In the genomic region with DNA sequence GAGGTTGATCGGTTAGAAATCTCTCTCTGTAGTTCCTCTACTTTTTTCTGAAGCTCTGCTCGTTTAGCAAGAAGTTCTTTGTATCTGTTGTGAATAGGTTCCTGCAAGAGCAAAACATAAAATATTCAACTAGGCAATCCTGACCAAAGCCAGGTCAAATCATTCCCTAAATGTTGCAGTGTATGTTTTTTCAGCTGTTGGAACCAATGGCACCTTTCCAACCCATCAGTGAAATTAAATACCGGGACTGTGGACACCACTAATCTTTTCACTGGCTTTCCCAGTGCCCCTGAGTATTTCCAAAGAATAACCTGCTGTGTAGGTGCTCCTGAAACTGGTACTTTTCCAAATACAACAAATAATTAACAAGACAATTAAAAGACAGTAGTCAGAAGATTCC, we compare ENCODE assay signal across 14 cellular contexts. TPM values are rescaled to one million over a fixed set of nuclear protein-coding genes. Genes with fewer than 3 reads are reported as not detected.
DNase-seq lines count a peak whose midpoint lies in the region; ATAC-seq and TF ChIP-seq lines count a peak whose summit lies in the region.
"Had no signal": no experiment of that assay in that cellular context is flagged by ENCODE, and none has a peak within 500 bp of the region (broad histone marks: within the 10 kb centered on the region; RNA-seq: fewer than 3 reads in every experiment).

No MANE protein-coding gene starts in this region.

- no peaks in the 10 kb centered on the region for H3K79me2 ChIP-seq in fibroblast of lung (ENCODE audit: control insufficient read depth, insufficient read depth, low read length)

- intact Hi-C loops in vagina (cut with DNase I): no loop called here

- TF ChIP-seq POLR2A in vagina (IDR thresholded peaks at IDR 0.05): no peak

- no peaks in the 10 kb centered on the region for H4K20me1 ChIP-seq in fibroblast of lung (ENCODE audit: control insufficient read depth, extremely low read depth, insufficient read depth, low read length)

- H3K9me3 ChIP-seq in SJSA1 (replicated peaks) (no peaks in the 10 kb centered on the region), fibroblast of lung (ENCODE audit: control insufficient read depth, insufficient read depth, low read depth, low read length) (no peaks in the 10 kb centered on the region), vagina (no peaks in the 10 kb centered on the region)
- H3K9me3 ChIP-seq: left lung, tibial nerve had no signal

- H3K4me1 ChIP-seq in SJSA1 (replicated peaks) (peaks cover 37% of the 10 kb centered on the region), fibroblast of lung (ENCODE audit: control insufficient read depth, extremely low read depth, insufficient read depth, low read length) (peaks cover 23% of the 10 kb centered on the region), vagina (peaks cover 5% of the 10 kb centered on the region)
- H3K4me1 ChIP-seq: left lung had no signal

- H3K27me3 ChIP-seq in SJSA1 (replicated peaks): no peaks in the 10 kb centered on the region
- H3K27me3 ChIP-seq in fibroblast of lung (ENCODE audit: control insufficient read depth, insufficient read depth, low read length): no peaks in the 10 kb centered on the region
- H3K27me3 ChIP-seq in vagina: no peaks in the 10 kb centered on the region
- H3K27me3 ChIP-seq: cardiac muscle cell, left lung, tibial nerve had no signal

- H3K9ac ChIP-seq in fibroblast of lung (ENCODE audit: insufficient read depth, low read length): no peak overlapping the region

- TF ChIP-seq CTCF in fibroblast of lung (conservative IDR thresholded peaks at IDR 0.05 in 1 of 2, IDR thresholded peaks at IDR 0.05 in 1 of 2; ENCODE audit: low read depth in 1 of 2, low read length in 2 of 2) (no peak), vagina (IDR thresholded peaks at IDR 0.05) (no peak)

- H3K27ac ChIP-seq in SJSA1 (peak overlapping the region; percentile 22; the same call in 1 of the 2 replicates), fibroblast of lung (ENCODE audit: insufficient read depth, low read length) (no peak overlapping the region), vagina (peak overlapping the region; percentile 2)
- H3K27ac ChIP-seq: cardiac muscle cell, left lung, tibial nerve had no signal

- H3K4me3 ChIP-seq in SJSA1: no peak overlapping the region
- no peak overlapping the region for H3K4me3 ChIP-seq in fibroblast of lung (replicated peaks in 1 of 4; ENCODE audit: control extremely low read depth in 1 of 4, insufficient read depth in 1 of 4, low read depth in 3 of 4, low read length in 4 of 4)
- no peak overlapping the region for H3K4me3 ChIP-seq in vagina
- H3K4me3 ChIP-seq: cardiac muscle cell, left lung, skin epidermis, tibial nerve had no signal

- no peak for ATAC-seq in HG02623 (IDR thresholded peaks at IDR 0.05; ENCODE audit: unreplicated experiment)
- ATAC-seq in HG02763 (IDR thresholded peaks at IDR 0.05; ENCODE audit: unreplicated experiment): no peak

- no peak overlapping the region for H3K4me2 ChIP-seq in fibroblast of lung (ENCODE audit: extremely low read depth, insufficient read depth, low read length)

- H3K36me3 ChIP-seq in SJSA1 (peaks cover 50% of the 10 kb centered on the region), fibroblast of lung (ENCODE audit: control insufficient read depth, insufficient read depth, low read length) (peaks cover 4% of the 10 kb centered on the region), vagina (peaks cover 0 to 36% of the 10 kb centered on the region in 2 donors)

- peak; percentile 13 for DNase-seq in NCI-H2196 (lab: John Stamatoyannopoulos, UW; ENCODE audit: unreplicated experiment)
- no peak for DNase-seq in NCI-H2196 treated with DMSO at 0.1 percent for 48 hours (lab: John Stamatoyannopoulos, UW; ENCODE audit: unreplicated experiment)
- DNase-seq in SJSA1 (ENCODE audit: low read depth in 1 of 2, low spot score in 2 of 2): no peak
- peak; percentile 49 to 50 for DNase-seq in fibroblast of lung (ENCODE audit: low read depth in 2 of 2)
- DNase-seq in vagina (ENCODE audit: extremely low spot score in 2 of 2): no peak
- no peak for DNase-seq in NK-92 (lab: John Stamatoyannopoulos, UW; ENCODE audit: unreplicated experiment)
- DNase-seq: activated CD8-positive, alpha-beta memory T cell treated with anti-CD3 and anti-CD28 coated beads, Interleukin-2, amount 50 U/mL, for 48 hours; GOT3 had no signal

- no peak overlapping the region for H2AFZ ChIP-seq in fibroblast of lung (ENCODE audit: low read length)

RNA-seq across cellular contexts. Expression of gene CEP57, which starts 45.1 kb away (rescaled TPM):
- total RNA-seq in SJSA1 (2014; rRNA removed; shearing (Covaris generic)): 39.7 and 40.7 TPM in 2 replicates
- 55.8 and 59.1 TPM in 2 replicates for total RNA-seq in fibroblast of lung
- 30.6 and 37.0 TPM in 2 replicates for polyA plus RNA-seq in fibroblast of lung
- 17.1 and 23.1 TPM in 2 replicates for polyA plus RNA-seq in fibroblast of lung (2012)
- 1.3 and 4.2 TPM in 2 replicates for polyA minus RNA-seq in fibroblast of lung (ENCODE audit: low replicate concordance)
- 43.2 TPM for total RNA-seq in vagina

RNA-seq across cellular contexts. Expression of gene FAM76B, which starts 45.8 kb away (rescaled TPM):
- 5.8 and 13.4 TPM in 2 replicates for total RNA-seq in SJSA1 (2014; rRNA removed; shearing (Covaris generic))
- 16.7 and 18.2 TPM in 2 replicates for total RNA-seq in fibroblast of lung
- 14.9 and 18.4 TPM in 2 replicates for polyA plus RNA-seq in fibroblast of lung
- 6.9 and 7.3 TPM in 2 replicates for polyA plus RNA-seq in fibroblast of lung (2012)
- 0.70 and 6.2 TPM in 2 replicates for polyA minus RNA-seq in fibroblast of lung (ENCODE audit: low replicate concordance)
- 28.2 TPM for total RNA-seq in vagina

Comparison
In these comparisons a context has a peak if more than half of its experiments do, and no peak if none do; other contexts are left out.
1. DNase-seq: peak in NCI-H2196 (single experiment) and fibroblast of lung (2 of 2); none in NCI-H2196 treated with DMSO at 0.1 percent for 48 hours (single experiment), SJSA1 (0 of 2), vagina (0 of 2) and NK-92 (single experiment).